8 cellular contexts compared by ENCODE assay signal in the genomic region with DNA sequence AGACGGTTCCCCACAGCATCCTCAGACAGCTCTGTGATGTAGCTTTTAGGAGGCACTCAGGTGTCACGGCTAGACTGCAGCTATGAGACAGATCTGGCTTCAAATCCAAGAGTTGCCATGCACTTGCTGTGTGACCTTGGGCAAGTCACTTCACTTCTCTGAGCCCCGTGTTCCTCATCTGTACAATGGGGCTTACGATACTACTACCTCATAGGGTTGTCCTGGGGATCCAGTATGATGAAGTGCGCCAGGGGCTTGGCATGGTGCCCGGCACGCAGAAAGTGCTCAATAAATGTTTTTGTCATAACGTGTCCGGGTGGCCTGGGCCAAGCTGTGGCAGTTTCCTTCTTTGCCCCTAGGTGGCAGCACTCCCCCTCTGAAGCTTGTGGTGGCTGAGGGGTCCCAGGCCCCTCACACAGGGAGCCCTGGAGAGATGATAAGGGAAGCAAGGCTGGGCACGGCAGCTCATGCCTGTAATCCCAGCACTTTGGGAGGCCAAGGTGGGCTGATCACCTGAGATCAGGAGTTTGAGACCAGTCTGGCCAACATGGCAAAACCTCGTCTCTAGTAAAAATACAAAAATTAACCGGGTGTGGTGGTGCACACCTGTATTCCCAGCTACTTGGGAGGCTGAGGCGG. TPM values are rescaled to one million over a fixed set of nuclear protein-coding genes. Genes with fewer than 3 reads are reported as not detected.
DNase-seq lines count a peak whose midpoint lies in the region; ATAC-seq and TF ChIP-seq lines count a peak whose summit lies in the region.

No MANE protein-coding gene starts in this region.

- CTCF ChIA-PET in AG04450 (lab: Charles Lee) (interaction anchor here (0.5 to 1.8 kb wide), 16 partner anchors 9 to 392 kb away, joined by 3 to 23 read pairs (median 3); no protein-coding TSS in a partner anchor), mammary epithelial cell (lab: Charles Lee; ENCODE audit: low non-redundant PET) (no interaction called here)

- H3K9ac ChIP-seq in mammary epithelial cell (ENCODE audit: insufficient read depth, low read length) = no peak overlapping the region

- no peak overlapping the region for H3K4me2 ChIP-seq in mammary epithelial cell (ENCODE audit: insufficient read depth, low read depth, low read length)

- ATAC-seq in left lung (no peak), GM18498 (IDR thresholded peaks at IDR 0.05; ENCODE audit: unreplicated experiment) (no peak)

- TF ChIP-seq CTCF in AG04450 (IDR thresholded peaks at IDR 0.05; ENCODE audit: low read depth, low read length) (peak; percentile 75), WERI-Rb-1 (IDR thresholded peaks at IDR 0.05; ENCODE audit: low read depth, low read length) (peak; percentile 85), mammary epithelial cell (conservative IDR thresholded peaks at IDR 0.05 in 1 of 2, IDR thresholded peaks at IDR 0.05 in 1 of 2; ENCODE audit: extremely low read depth in 1 of 2, insufficient read depth in 1 of 2, low read depth in 1 of 2, low read length in 2 of 2) (peak; percentile 66 to 68), left lung (IDR thresholded peaks at IDR 0.05) (peak; percentile 73 to 88)

- H4K20me1 ChIP-seq in mammary epithelial cell (ENCODE audit: insufficient read depth, low read length) = no peaks in the 10 kb centered on the region

- no peak overlapping the region for H2AFZ ChIP-seq in mammary epithelial cell (ENCODE audit: low read depth, low read length)

- no peaks in the 10 kb centered on the region for H3K36me3 ChIP-seq in WERI-Rb-1
- H3K36me3 ChIP-seq in mammary epithelial cell (ENCODE audit: insufficient read depth, low read length) = no peaks in the 10 kb centered on the region
- peaks cover 0 to 11% of the 10 kb centered on the region in 2 donors for H3K36me3 ChIP-seq in left lung

- no peak for DNase-seq in AG04450 (ENCODE audit: low read depth, low spot score)
- peak; percentile 46 for DNase-seq in HCEC 1CT
- peak; percentile 51 for DNase-seq in WERI-Rb-1
- no peak for DNase-seq in mammary epithelial cell
- DNase-seq in left lung = peak; percentile 44 to 74
- DNase-seq in stimulated activated CD8-positive, alpha-beta memory T cell treated with anti-CD3 and anti-CD28 coated beads, Interleukin-7, amount 100 ng/mL, for 1 hour (ENCODE audit: low read depth in 2 of 2) = peak; percentile 24 to 27
- DNase-seq in NCI-H1105 treated with DMSO at 0.1 percent for 48 hours (lab: John Stamatoyannopoulos, UW) = no peak

- dilution Hi-C loops in mammary epithelial cell (cut with HindIII; ENCODE audit: low sequenced_read_pairs) = no loop called here

- H3K9me3 ChIP-seq in AG04450 (ENCODE audit: control insufficient read depth, insufficient read depth, low read length) (no peaks in the 10 kb centered on the region; the same call in 1 of the 2 replicates), WERI-Rb-1 (ENCODE audit: severe bottlenecking) (no peaks in the 10 kb centered on the region), mammary epithelial cell (replicated peaks; ENCODE audit: insufficient read depth, low read length) (no peaks in the 10 kb centered on the region), left lung (no peaks in the 10 kb centered on the region)

- in situ Hi-C loops in mammary epithelial cell (cut with MboI; ENCODE audit: low sequenced_read_pairs in 2 of 2) = no loop called here

- 89% methylated on average over 12 of the region's 13 CpGs for WGBS in mammary epithelial cell (ENCODE audit: low coverage, missing lambda C conversion rate)

- intact Hi-C loops in mammary epithelial cell (cut with micrococcal nuclease) = no loop called here
- intact Hi-C loops in left lung (cut with DNase I) = no loop called here

- H3K27me3 ChIP-seq in AG04450 (ENCODE audit: control insufficient read depth, insufficient read depth, low read length) = no peaks in the 10 kb centered on the region
- no peaks in the 10 kb centered on the region for H3K27me3 ChIP-seq in WERI-Rb-1 (ENCODE audit: insufficient read depth, low read depth, severe bottlenecking)
- H3K27me3 ChIP-seq in mammary epithelial cell (ENCODE audit: insufficient read depth, low read length) = no peaks in the 10 kb centered on the region
- no peaks in the 10 kb centered on the region for H3K27me3 ChIP-seq in left lung

- no TSS peak for BruUV-seq in mammary epithelial cell (replicated peaks; lab: Mats Ljungman, UMichigan)

- H3K79me2 ChIP-seq in mammary epithelial cell (ENCODE audit: insufficient read depth, low read length) = no peaks in the 10 kb centered on the region

- H3K27ac ChIP-seq in AG04450 (ENCODE audit: low read depth, low read length) (no peak overlapping the region), WERI-Rb-1 (no peak overlapping the region), mammary epithelial cell (ENCODE audit: insufficient read depth, low read depth, low read length) (no peak overlapping the region), left lung (no peak overlapping the region)

- H3K4me3 ChIP-seq in AG04450 (ENCODE audit: low read depth, low read length) (no peak overlapping the region), WERI-Rb-1 (ENCODE audit: low read depth, low read length) (no peak overlapping the region), mammary epithelial cell (replicated peaks in 1 of 3; ENCODE audit: insufficient read depth in 1 of 3, low read depth in 2 of 3, low read length in 3 of 3) (no peak overlapping the region), left lung (no peak overlapping the region)

- POLR2A ChIA-PET in AG04450 (lab: Yijun Ruan, JAX) = interaction anchor here (1.0 kb wide), 1 partner anchor 337 kb away, joined by 11 read pairs; no protein-coding TSS in a partner anchor

- H3K4me1 ChIP-seq in mammary epithelial cell (ENCODE audit: insufficient read depth, low read length) = peaks cover 34% of the 10 kb centered on the region
- peaks cover 14 to 35% of the 10 kb centered on the region in 2 donors for H3K4me1 ChIP-seq in left lung

RNA-seq across cellular contexts. Expression of gene CHMP4B, which starts 19.1 kb away (rescaled TPM):
- 92.4 and 97.4 TPM in 2 replicates for polyA plus RNA-seq in AG04450 (2011; rRNA removed)
- polyA minus RNA-seq in AG04450 (2011; rRNA and poly(A)+ RNA removed) = 33.7 and 37.5 TPM in 2 replicates
- 10 to 100 TPM; 24.2 to 72.4 TPM for total RNA-seq in mammary epithelial cell
- 37.7 TPM for polyA plus RNA-seq in mammary epithelial cell
- polyA minus RNA-seq in mammary epithelial cell = 31.3 TPM
- total RNA-seq in left lung = 10 to 100 TPM; 83.2 to 90.5 TPM

Comparison
In these comparisons a context has a peak if more than half of its experiments do, and no peak if none do; other contexts are left out.
1. DNase-seq: peak in HCEC 1CT (single experiment), WERI-Rb-1 (single experiment), left lung (2 of 2) and stimulated activated CD8-positive, alpha-beta memory T cell treated with anti-CD3 and anti-CD28 coated beads, Interleukin-7, amount 100 ng/mL, for 1 hour (2 of 2); none in AG04450 (single experiment), mammary epithelial cell (single experiment) and NCI-H1105 treated with DMSO at 0.1 percent for 48 hours (single experiment).
2. Peak in every context shown above with its lines, with median percentiles within 50 percentile points of each other: CTCF ChIP-seq.